ENCODE assay signal across 1 cellular context in the genomic region with DNA sequence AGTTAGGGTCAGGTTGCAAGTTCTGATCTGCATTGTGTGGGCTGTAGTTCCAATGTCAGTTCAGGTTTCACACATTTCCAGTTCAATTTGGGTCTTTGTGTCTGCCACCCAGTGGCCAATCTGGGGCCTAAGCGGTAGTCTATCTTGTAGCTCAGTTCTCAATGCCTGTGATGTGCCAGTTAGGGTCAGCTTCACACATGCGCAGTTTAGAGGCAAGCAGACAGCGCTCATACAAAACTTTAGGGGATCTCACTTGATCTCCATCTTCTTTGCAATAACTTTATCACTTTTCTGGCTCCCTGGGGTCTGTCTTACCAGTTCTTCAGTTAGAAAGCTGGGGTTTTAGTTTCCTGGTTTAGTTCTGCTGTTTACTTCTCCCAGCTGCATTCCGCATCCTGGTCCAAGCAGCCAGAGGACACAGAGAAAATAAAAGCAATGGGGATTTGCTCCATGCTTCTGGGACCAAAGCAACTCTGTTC.
TF ChIP-seq lines count a peak whose summit lies in the region.

No MANE protein-coding gene starts in this region.

TF ChIP-seq in Ishikawa, 13 proteins besides CTCF, POLR2A, EP300 and RAD21 (continued from another document):
- no peak for TF ChIP-seq FOXM1 (IDR thresholded peaks at IDR 0.05; ENCODE audit: borderline replicate concordance, low read depth)
- TF ChIP-seq ZBTB7A (IDR thresholded peaks at IDR 0.05; ENCODE audit: low read depth): no peak
- TF ChIP-seq TEAD4 (IDR thresholded peaks at IDR 0.05): no peak
- no peak for TF ChIP-seq TCF12 (IDR thresholded peaks at IDR 0.05; ENCODE audit: low read depth)
